In genomic region chr14:73955674-73956073, GRCh38 we compare ENCODE assay signal across 8 cellular contexts.
"Had no signal": no experiment of that assay in that cellular context is flagged by ENCODE, and none has a peak within 500 bp of the region (broad histone marks: within the 10 kb centered on the region; RNA-seq: fewer than 3 reads in every experiment).

No MANE protein-coding gene starts in this region.

- DNase-seq: GDM1, GF-D8 had no signal

- ATAC-seq: GM12878 had no signal

- FAIRE-seq: G401.6, GM12878, GM12891, GM12892, GM18507, GM19239 had no signal

- H3K4me3 ChIP-seq: GM12878 had no signal
